ENCODE assay signal across 19 cellular contexts in the genomic region with DNA sequence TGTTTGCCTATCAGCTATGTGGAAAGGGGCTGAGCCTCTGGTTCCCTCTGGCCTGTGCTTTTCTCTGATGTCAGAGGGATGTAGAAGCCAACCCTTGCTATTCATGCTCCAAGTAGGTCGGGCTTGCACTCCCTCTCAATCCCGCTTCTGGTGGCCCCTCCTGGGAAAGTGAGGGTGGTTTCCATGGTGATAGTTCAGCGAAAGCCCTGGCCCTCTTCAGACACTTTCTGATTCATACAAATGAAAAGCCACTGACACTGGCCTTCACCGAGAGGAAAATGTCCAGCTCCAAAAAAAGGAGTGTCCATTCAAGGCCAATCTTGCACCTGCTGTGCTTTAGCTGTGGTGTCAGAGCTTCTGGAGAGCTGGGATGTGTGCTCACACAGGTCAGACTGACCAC.
A peak's percentile ranks its signal among the peaks of the same experiment; 100 is the strongest.
DNase-seq lines count a peak whose midpoint lies in the region; ATAC-seq and TF ChIP-seq lines count a peak whose summit lies in the region.
"Had no signal": no experiment of that assay in that cellular context is flagged by ENCODE, and none has a peak within 500 bp of the region (broad histone marks: within the 10 kb centered on the region; RNA-seq: fewer than 3 reads in every experiment).

No MANE protein-coding gene starts in this region.

- no peak overlapping the region for H2AFZ ChIP-seq in smooth muscle cell (ENCODE audit: low read depth)

- no peak overlapping the region for H3K4me2 ChIP-seq in smooth muscle cell

- H3K27ac ChIP-seq in dorsolateral prefrontal cortex (peak overlapping the region in 15 of 59 donors; percentile 0 to 54 (median 34)), smooth muscle cell (ENCODE audit: low read depth) (no peak overlapping the region)
- H3K27ac ChIP-seq: breast epithelium, esophagus squamous epithelium, upper lobe of right lung had no signal

- H3K36me3 ChIP-seq in BE2C (no peaks in the 10 kb centered on the region), smooth muscle cell (ENCODE audit: low read depth) (no peaks in the 10 kb centered on the region)
- H3K36me3 ChIP-seq: breast epithelium had no signal

- no peak for TF ChIP-seq CTCF in dorsolateral prefrontal cortex (IDR thresholded peaks at IDR 0.05 in 54 of 56, conservative IDR thresholded peaks at IDR 0.05 in 2 of 56; ENCODE audit: low read depth in 1 of 56, partially characterized antibody in 56 of 56)
- TF ChIP-seq CTCF in BE2C (IDR thresholded peaks at IDR 0.05; ENCODE audit: low read depth, low read length): no peak
- TF ChIP-seq CTCF in smooth muscle cell (IDR thresholded peaks at IDR 0.05; ENCODE audit: borderline replicate concordance, insufficient read depth, poor library complexity, severe bottlenecking): no peak

- H4K20me1 ChIP-seq in smooth muscle cell (ENCODE audit: low read depth): no peaks in the 10 kb centered on the region

- intact Hi-C loops in dorsolateral prefrontal cortex (cut with DNase I) (no loop called here), posterior cingulate gyrus (cut with DNase I) (no loop called here)

- H3K9me3 ChIP-seq in BE2C: no peaks in the 10 kb centered on the region
- H3K9me3 ChIP-seq in smooth muscle cell (replicated peaks; ENCODE audit: low read depth): no peaks in the 10 kb centered on the region
- H3K9me3 ChIP-seq: breast epithelium, esophagus squamous epithelium, upper lobe of right lung had no signal

- DNase-seq in G401 (ENCODE audit: low spot score): peak; percentile 51
- DNase-seq in dorsolateral prefrontal cortex: peak in 6 of 10 donors; percentile 34 to 61 (median 44)
- DNase-seq in hypothalamus (lab: John Stamatoyannopoulos, UW): peak in 39 of 51 donors; percentile 9 to 84 (median 55)
- DNase-seq in posterior cingulate gyrus: peak in 8 of 10 donors; percentile 21 to 88 (median 45)
- no peak for DNase-seq in BE2C
- DNase-seq in smooth muscle cell (lab: John Stamatoyannopoulos, UW; ENCODE audit: unreplicated experiment): no peak
- DNase-seq in DMS53 (lab: John Stamatoyannopoulos, UW): no peak
- DNase-seq: activated naive CD4-positive, alpha-beta T cell treated with anti-CD3 and anti-CD28 coated beads, Interleukin-2, amount 50 U/mL, for 16 hours; CD4-positive, alpha-beta memory T cell; esophagus squamous epithelium; MM.1S; NCI-H1694 treated with DMSO at 0.1 percent for 48 hours; NCI-H510A; SHP77; stimulated activated naive CD4-positive, alpha-beta T cell; T-cell; upper lobe of right lung had no signal

- no peaks in the 10 kb centered on the region for H3F3A ChIP-seq in smooth muscle cell (ENCODE audit: low read depth)

- H3K4me1 ChIP-seq in BE2C (no peaks in the 10 kb centered on the region), smooth muscle cell (ENCODE audit: low read depth) (no peaks in the 10 kb centered on the region)
- H3K4me1 ChIP-seq: breast epithelium, upper lobe of right lung had no signal

- in situ Hi-C loops in G401 (cut with HindIII; ENCODE audit: low sequenced_read_pairs): no loop called here

- H3K9ac ChIP-seq in smooth muscle cell (ENCODE audit: low read depth): no peak overlapping the region

- no peak for ATAC-seq in HG02852 (IDR thresholded peaks at IDR 0.05; ENCODE audit: unreplicated experiment)
- ATAC-seq: T-cell, upper lobe of right lung had no signal

- 71% methylated on average over 4 of the region's 4 CpGs for WGBS in smooth muscle cell (ENCODE audit: low lambda C conversion rate)

- no peak overlapping the region for H3K4me3 ChIP-seq in dorsolateral prefrontal cortex
- no peak overlapping the region for H3K4me3 ChIP-seq in BE2C (ENCODE audit: low read depth, low read length)
- no peak overlapping the region for H3K4me3 ChIP-seq in smooth muscle cell
- H3K4me3 ChIP-seq: breast epithelium, esophagus squamous epithelium, upper lobe of right lung had no signal

- no peaks in the 10 kb centered on the region for H3K79me2 ChIP-seq in smooth muscle cell (ENCODE audit: low read depth)

- H3K27me3 ChIP-seq in dorsolateral prefrontal cortex (no peaks in the 10 kb centered on the region), BE2C (no peaks in the 10 kb centered on the region), smooth muscle cell (ENCODE audit: low read depth) (no peaks in the 10 kb centered on the region)
- H3K27me3 ChIP-seq: breast epithelium, esophagus squamous epithelium, upper lobe of right lung had no signal

Comparison
In these comparisons a context has a peak if more than half of its experiments do, and no peak if none do; other contexts are left out.
1. DNase-seq: peak in G401 (single experiment), dorsolateral prefrontal cortex (6 of 10), hypothalamus (39 of 51) and posterior cingulate gyrus (8 of 10); none in BE2C (single experiment), smooth muscle cell (single experiment) and DMS53 (single experiment).